ENCODE assay signal across 8 cellular contexts in genomic region chr10:3173173-3173878, GRCh38. TPM values are rescaled to one million over a fixed set of nuclear protein-coding genes. Genes with fewer than 3 reads are reported as not detected.
DNase-seq lines count a peak whose midpoint lies in the region; ATAC-seq, FAIRE-seq and TF ChIP-seq lines count a peak whose summit lies in the region.

No MANE protein-coding gene starts in this region.

- H3K9me2 ChIP-seq in MM.1S (replicated peaks; ENCODE audit: insufficient read depth, low read length) = no peaks in the 10 kb centered on the region

- no peaks in the 10 kb centered on the region for H3K9me3 ChIP-seq in MM.1S (replicated peaks; ENCODE audit: insufficient read depth, low read length)
- H3K9me3 ChIP-seq in ascending aorta = no peaks in the 10 kb centered on the region
- no peaks in the 10 kb centered on the region for H3K9me3 ChIP-seq in keratinocyte (ENCODE audit: control insufficient read depth, low read depth, low read length)
- H3K9me3 ChIP-seq in stomach = no peaks in the 10 kb centered on the region

- POLR2A ChIA-PET in activated CD4-positive, alpha-beta T cell treated with anti-CD3 and anti-CD28 coated beads for 36 hours (lab: Charles Lee) = interaction anchor here (1.1 to 1.2 kb wide), 3 partner anchors 20 to 78 kb away, joined by 3 read pairs; no protein-coding TSS in a partner anchor

- peak overlapping the region; percentile 41; the same call in 1 of the 2 replicates for H3K9ac ChIP-seq in MM.1S (ENCODE audit: low read length)
- H3K9ac ChIP-seq in keratinocyte (ENCODE audit: control insufficient read depth, extremely low read depth, insufficient read depth, low read length) = no peak overlapping the region

- H3K79me2 ChIP-seq in MM.1S (ENCODE audit: low read length) = peaks cover 29% of the 10 kb centered on the region
- peaks cover 22% of the 10 kb centered on the region for H3K79me2 ChIP-seq in keratinocyte (ENCODE audit: control insufficient read depth, insufficient read depth, low read length)

- peak overlapping the region; percentile 86 for H3K4me2 ChIP-seq in MM.1S (ENCODE audit: low read depth, low read length)
- H3K4me2 ChIP-seq in keratinocyte (ENCODE audit: control insufficient read depth, extremely low read depth, insufficient read depth, low read depth, low read length) = peak overlapping the region; percentile 48

- TF ChIP-seq CTCF in MM.1S (IDR thresholded peaks at IDR 0.05; ENCODE audit: low read length) (no peak), ascending aorta (IDR thresholded peaks at IDR 0.05) (no peak), keratinocyte (optimal IDR thresholded peaks at IDR 0.05 in 1 of 3, IDR thresholded peaks at IDR 0.05 in 1 of 3, conservative IDR thresholded peaks at IDR 0.05 in 1 of 3; ENCODE audit: extremely low read depth in 1 of 3, insufficient read depth in 2 of 3, low read length in 3 of 3) (no peak), stomach (IDR thresholded peaks at IDR 0.05) (no peak)

- H3K9me1 ChIP-seq in keratinocyte (ENCODE audit: control insufficient read depth, extremely low read depth, insufficient read depth, low read length) = no peaks in the 10 kb centered on the region

- 35 to 41% (median 39%) methylated on average over 21 to 26 of the region's 26 CpGs for WGBS in stomach, 5 donors

- no peaks in the 10 kb centered on the region for H4K20me1 ChIP-seq in MM.1S (ENCODE audit: insufficient read depth, low read length)
- H4K20me1 ChIP-seq in keratinocyte (ENCODE audit: control insufficient read depth, extremely low read depth, insufficient read depth, low read length) = no peaks in the 10 kb centered on the region

- dilution Hi-C loops in keratinocyte (cut with MboI; ENCODE audit: extremely low pct_ligation_motif_present, low sequenced_read_pairs) = no loop called here

- H3K4me1 ChIP-seq in MM.1S (ENCODE audit: low read length) (no peaks in the 10 kb centered on the region), ascending aorta (peaks cover 4 to 15% of the 10 kb centered on the region in 2 donors), keratinocyte (ENCODE audit: control insufficient read depth, extremely low read depth, insufficient read depth, low read length) (peaks cover 2% of the 10 kb centered on the region), stomach (peaks cover 7 to 26% (median 21%) of the 10 kb centered on the region in 4 donors)

- H2AFZ ChIP-seq in MM.1S (ENCODE audit: low read length) (peak overlapping the region; percentile 72), keratinocyte (ENCODE audit: control insufficient read depth, low read length) (peak overlapping the region; percentile 65)

- peak overlapping the region; percentile 78 for H3K4me3 Mint-ChIP-seq in activated CD4-positive, alpha-beta T cell treated with anti-CD3 and anti-CD28 coated beads for 36 hours

- no peaks in the 10 kb centered on the region for H3K27me3 ChIP-seq in H7 (ENCODE audit: control insufficient read depth, insufficient read depth, low read length)
- no peaks in the 10 kb centered on the region for H3K27me3 ChIP-seq in MM.1S (replicated peaks; ENCODE audit: insufficient read depth, low read length)
- no peaks in the 10 kb centered on the region for H3K27me3 ChIP-seq in ascending aorta
- H3K27me3 ChIP-seq in keratinocyte (ENCODE audit: control insufficient read depth, extremely low read depth, insufficient read depth, low read length) = no peaks in the 10 kb centered on the region
- no peaks in the 10 kb centered on the region for H3K27me3 ChIP-seq in stomach

- H3K36me3 ChIP-seq in H7 (replicated peaks; ENCODE audit: control insufficient read depth, insufficient read depth, low read length) (peaks cover 3% of the 10 kb centered on the region; the same call in 1 of the 2 replicates), MM.1S (replicated peaks; ENCODE audit: insufficient read depth, low read length) (no peaks in the 10 kb centered on the region; the same call in 1 of the 2 replicates), ascending aorta (peaks cover 18% of the 10 kb centered on the region in 2 donors), keratinocyte (ENCODE audit: control insufficient read depth in 2 of 2, extremely low read depth in 1 of 2, insufficient read depth in 2 of 2, low read length in 2 of 2) (peaks cover 10 to 11% of the 10 kb centered on the region in 2 experiments), stomach (peaks cover 17 to 21% (median 18%) of the 10 kb centered on the region in 4 donors)

- no peaks in the 10 kb centered on the region for H3K9me3 Mint-ChIP-seq in activated CD4-positive, alpha-beta T cell treated with anti-CD3 and anti-CD28 coated beads for 36 hours (ENCODE audit: low read depth)

- peak overlapping the region; percentile 32 for H3K4me3 ChIP-seq in H7 (ENCODE audit: insufficient read depth, low read depth, low read length)
- peak overlapping the region; percentile 63 for H3K4me3 ChIP-seq in MM.1S (ENCODE audit: low read length)
- peak overlapping the region; percentile 26 to 62 for H3K4me3 ChIP-seq in ascending aorta
- H3K4me3 ChIP-seq in keratinocyte (ENCODE audit: control insufficient read depth in 2 of 3, extremely low read depth in 1 of 3, insufficient read depth in 2 of 3, low read depth in 1 of 3, low read length in 3 of 3) = peak overlapping the region in 2 of 3 experiments; percentile 27 to 46
- H3K4me3 ChIP-seq in stomach = peak overlapping the region; percentile 62 to 86 (median 74)

- peak; percentile 42 for ATAC-seq in activated CD4-positive, alpha-beta T cell treated with anti-CD3 and anti-CD28 coated beads for 36 hours

- CTCF ChIA-PET in activated CD4-positive, alpha-beta T cell treated with anti-CD3 and anti-CD28 coated beads for 36 hours (lab: Charles Lee) = interaction anchor here (1.4 kb wide), 1 partner anchor 103 kb away, joined by 3 read pairs; no protein-coding TSS in a partner anchor

- peaks cover 23% of the 10 kb centered on the region for H3K36me3 Mint-ChIP-seq in activated CD4-positive, alpha-beta T cell treated with anti-CD3 and anti-CD28 coated beads for 36 hours (ENCODE audit: low read depth)

- H3K4me1 Mint-ChIP-seq in activated CD4-positive, alpha-beta T cell treated with anti-CD3 and anti-CD28 coated beads for 36 hours = peaks cover 21% of the 10 kb centered on the region

- TF ChIP-seq POLR2A in stomach (IDR thresholded peaks at IDR 0.05) = no peak

- intact Hi-C loops in activated CD4-positive, alpha-beta T cell treated with anti-CD3 and anti-CD28 coated beads for 36 hours (cut with DNase I, micrococcal nuclease) = loop anchor here (2.0 to 10.0 kb wide), 2 partner anchors 103 to 219 kb away; no protein-coding TSS in a partner anchor
- intact Hi-C loops in ascending aorta (cut with DNase I) (loop anchor here (5.0 kb wide), 1 partner anchor 1774 kb away; no protein-coding TSS in a partner anchor), stomach (cut with DNase I; ENCODE audit: low total_unique reads) (no loop called here)

- no peak for TF ChIP-seq EP300 in stomach (IDR thresholded peaks at IDR 0.05)

- H3K27ac ChIP-seq in MM.1S (ENCODE audit: low read length) (peak overlapping the region; percentile 50; the same call in 1 of the 2 replicates), ascending aorta (peak overlapping the region in 1 of 2 donors; percentile 38), keratinocyte (ENCODE audit: control insufficient read depth, insufficient read depth, low read length) (peak overlapping the region; percentile 61), stomach (peak overlapping the region in 4 of 5 donors; percentile 70 to 93 (median 92))

- peak overlapping the region; percentile 91 for H3K27ac Mint-ChIP-seq in activated CD4-positive, alpha-beta T cell treated with anti-CD3 and anti-CD28 coated beads for 36 hours

- peak; percentile 32 for FAIRE-seq in keratinocyte (lab: Jason Lieb, UNC)

- DNase-seq in activated CD4-positive, alpha-beta T cell treated with anti-CD3 and anti-CD28 coated beads for 36 hours = peak; percentile 87
- DNase-seq in activated CD4-positive, alpha-beta T cell treated with anti-CD3 and anti-CD28 coated beads for 1 hour = no peak
- peak; percentile 98 for DNase-seq in H7
- peak; percentile 89 for DNase-seq in MM.1S
- DNase-seq in ascending aorta (ENCODE audit: low spot score in 2 of 2) = peak in 1 of 2 donors; percentile 71
- peak; percentile 99 for DNase-seq in keratinocyte (ENCODE audit: low read depth, low spot score)
- peak; percentile 94 for DNase-seq in stomach
- DNase-seq in mesenteric fat pad (ENCODE audit: low spot score) = no peak

- H3K27me3 Mint-ChIP-seq in activated CD4-positive, alpha-beta T cell treated with anti-CD3 and anti-CD28 coated beads for 36 hours = no peaks in the 10 kb centered on the region

- no peaks in the 10 kb centered on the region for H3F3A ChIP-seq in MM.1S (ENCODE audit: insufficient read depth, low read length)

RNA-seq across cellular contexts. Expression of gene PITRM1, which starts 0.7 kb away (rescaled TPM):
- 10 to 100 TPM; 84.8 to 97.9 TPM for total RNA-seq in activated CD4-positive, alpha-beta T cell treated with anti-CD3 and anti-CD28 coated beads for 36 hours
- total RNA-seq in H7 (2014; rRNA removed; shearing (Covaris generic)) = 34.6 and 38.2 TPM in 2 replicates
- total RNA-seq in ascending aorta (110 TPM), stomach (10 to 100 TPM; 36.8 to 95.1 (median 66.5) TPM), mesenteric fat pad (110 TPM)
- polyA plus RNA-seq in keratinocyte (29.5 to 86.5 TPM (median 47.2 TPM) in 3 replicates), stomach (10 to 100 TPM; 32.3 to 63.7 (median 35.6) TPM)
- 20.2 TPM for polyA plus RNA-seq in keratinocyte (2011; ENCODE audit: low read depth)
- polyA plus RNA-seq in keratinocyte (2011; cell fraction: cytosol; rRNA removed) = 47.3 and 47.7 TPM in 2 replicates
- 120 and 126 TPM in 2 replicates for polyA plus RNA-seq in keratinocyte (2011; cell fraction: nucleus; rRNA removed)
- polyA plus RNA-seq in keratinocyte (2012; ENCODE audit: low replicate concordance) = 46.9 and 75.3 TPM in 2 replicates
- polyA minus RNA-seq in keratinocyte = 32.0 to 86.5 TPM (median 65.6 TPM) in 3 replicates
- polyA minus RNA-seq in keratinocyte (2011; cell fraction: cytosol; rRNA and poly(A)+ RNA removed) = 43.9 TPM
- 53.9 and 82.5 TPM in 2 replicates for polyA minus RNA-seq in keratinocyte (2011; cell fraction: nucleus; rRNA and poly(A)+ RNA removed)

Comparison
In these comparisons a context has a peak if more than half of its experiments do, and no peak if none do; other contexts are left out.
1. DNase-seq: peak in activated CD4-positive, alpha-beta T cell treated with anti-CD3 and anti-CD28 coated beads for 36 hours (single experiment), H7 (single experiment), MM.1S (single experiment), keratinocyte (single experiment) and stomach (single experiment); none in activated CD4-positive, alpha-beta T cell treated with anti-CD3 and anti-CD28 coated beads for 1 hour (single experiment) and mesenteric fat pad (single experiment).
2. Peak in every context shown above with its lines, with median percentiles within 50 percentile points of each other: H3K4me3 ChIP-seq.